Comparison of ENCODE assay signal across 32 cellular contexts in genomic region chr1:172293379-172293778, GRCh38.
DNase-seq lines count a peak whose midpoint lies in the region; ATAC-seq, FAIRE-seq and TF ChIP-seq lines count a peak whose summit lies in the region.
"Had no signal": no experiment of that assay in that cellular context is flagged by ENCODE, and none has a peak within 500 bp of the region (broad histone marks: within the 10 kb centered on the region; RNA-seq: fewer than 3 reads in every experiment).

No MANE protein-coding gene starts in this region.

- peaks cover 12% of the 10 kb centered on the region for H3K4me1 Mint-ChIP-seq in astrocyte (ENCODE audit: low read depth, unreplicated experiment)
- H3K4me1 Mint-ChIP-seq: natural killer cell had no signal

- H3K4me3 Mint-ChIP-seq in astrocyte (ENCODE audit: unreplicated experiment): no peak overlapping the region
- H3K4me3 Mint-ChIP-seq: activated CD4-positive, alpha-beta T cell treated with anti-CD3 and anti-CD28 coated beads, Interleukin-2, amount 10 ng/mL, durations not matched to agents 7 days and 5 days; activated naive CD8-positive, alpha-beta T cell; natural killer cell; stimulated activated naive CD8-positive, alpha-beta T cell treated with anti-CD3 and anti-CD28 coated beads, Interleukin-15, Interleukin-2, amounts not matched to agents 100 ng/mL and 50 ng/mL, for 24 hours had no signal

- no peak for TF ChIP-seq CTCF in astrocyte (IDR thresholded peaks at IDR 0.05; ENCODE audit: insufficient read depth, low read depth, low read length)
- no peak for TF ChIP-seq CTCF in fibroblast of villous mesenchyme (IDR thresholded peaks at IDR 0.05; ENCODE audit: insufficient read depth, low read depth, low read length)
- TF ChIP-seq CTCF in spleen (IDR thresholded peaks at IDR 0.05 in 8 of 11, conservative IDR thresholded peaks at IDR 0.05 in 3 of 11): no peak

- ATAC-seq in HG03139 (IDR thresholded peaks at IDR 0.05; ENCODE audit: unreplicated experiment) (no peak), HG03159 (IDR thresholded peaks at IDR 0.05; ENCODE audit: unreplicated experiment) (no peak)
- ATAC-seq: lower lobe of right lung, mucosa of descending colon, natural killer cell had no signal

- WGBS in spleen, 5 donors: 78 to 95% (median 88%) methylated on average over 2 of the region's 2 CpGs

- intact Hi-C loops in spleen (cut with DNase I; ENCODE audit: low total_unique reads): no loop called here

- no peaks in the 10 kb centered on the region for H3K36me3 ChIP-seq in astrocyte (ENCODE audit: insufficient read depth, low read length)
- H3K36me3 ChIP-seq in skeletal muscle tissue (ENCODE audit: control insufficient read depth in 3 of 3, insufficient read depth in 3 of 3, low read length in 3 of 3): no peaks in the 10 kb centered on the region
- no peaks in the 10 kb centered on the region for H3K36me3 ChIP-seq in spleen
- H3K36me3 ChIP-seq: lower lobe of right lung had no signal

- H3K27me3 Mint-ChIP-seq in astrocyte (ENCODE audit: low read depth, unreplicated experiment): no peaks in the 10 kb centered on the region
- H3K27me3 Mint-ChIP-seq: activated CD4-positive, alpha-beta T cell treated with anti-CD3 and anti-CD28 coated beads, Interleukin-2, amount 10 ng/mL, durations not matched to agents 7 days and 5 days; activated naive CD8-positive, alpha-beta T cell; stimulated activated naive CD8-positive, alpha-beta T cell treated with anti-CD3 and anti-CD28 coated beads, Interleukin-15, Interleukin-2, amounts not matched to agents 100 ng/mL and 50 ng/mL, for 24 hours had no signal

- no peaks in the 10 kb centered on the region for H3K79me2 ChIP-seq in astrocyte (ENCODE audit: insufficient read depth, low read length)

- no peaks in the 10 kb centered on the region for H4K20me1 ChIP-seq in astrocyte (ENCODE audit: insufficient read depth, low read length)

- H3K36me3 Mint-ChIP-seq in astrocyte (ENCODE audit: low read depth, unreplicated experiment): no peaks in the 10 kb centered on the region
- H3K36me3 Mint-ChIP-seq: activated naive CD8-positive, alpha-beta T cell; natural killer cell had no signal

- FAIRE-seq in astrocyte (lab: Jason Lieb, UNC): peak; percentile 26
- FAIRE-seq: RCC 7860, small intestine, urothelium cell line had no signal

- H3K27me3 ChIP-seq in astrocyte (ENCODE audit: insufficient read depth, low read length) (no peaks in the 10 kb centered on the region), skeletal muscle tissue (ENCODE audit: control insufficient read depth in 3 of 3, insufficient read depth in 3 of 3, low read length in 3 of 3) (no peaks in the 10 kb centered on the region), spleen (replicated peaks in 1 of 7) (no peaks in the 10 kb centered on the region)

- H3K27ac Mint-ChIP-seq in astrocyte (ENCODE audit: unreplicated experiment): no peak overlapping the region
- H3K27ac Mint-ChIP-seq: activated CD4-positive, alpha-beta T cell treated with anti-CD3 and anti-CD28 coated beads, Interleukin-2, amount 10 ng/mL, durations not matched to agents 7 days and 5 days; activated naive CD8-positive, alpha-beta T cell; natural killer cell; stimulated activated naive CD8-positive, alpha-beta T cell treated with anti-CD3 and anti-CD28 coated beads, Interleukin-15, Interleukin-2, amounts not matched to agents 100 ng/mL and 50 ng/mL, for 24 hours had no signal

- no peaks in the 10 kb centered on the region for H3K9me3 Mint-ChIP-seq in astrocyte (ENCODE audit: unreplicated experiment)
- H3K9me3 Mint-ChIP-seq: natural killer cell; stimulated activated naive CD8-positive, alpha-beta T cell treated with anti-CD3 and anti-CD28 coated beads, Interleukin-15, Interleukin-2, amounts not matched to agents 100 ng/mL and 50 ng/mL, for 24 hours had no signal

- no peak overlapping the region for H3K4me2 ChIP-seq in astrocyte (ENCODE audit: low read length)

- H3K9ac ChIP-seq in astrocyte (ENCODE audit: low read length) (no peak overlapping the region), skeletal muscle tissue (ENCODE audit: low read depth in 1 of 3, low read length in 3 of 3) (no peak overlapping the region)

- no peaks in the 10 kb centered on the region for H3K9me3 ChIP-seq in astrocyte (ENCODE audit: insufficient read depth, low read depth, low read length)
- no peaks in the 10 kb centered on the region for H3K9me3 ChIP-seq in skeletal muscle tissue (ENCODE audit: control insufficient read depth in 3 of 3, low read length in 3 of 3)
- H3K9me3 ChIP-seq in spleen: no peaks in the 10 kb centered on the region
- H3K9me3 ChIP-seq: lower lobe of right lung, mucosa of descending colon had no signal

- H3K27ac ChIP-seq in astrocyte (ENCODE audit: low read depth, low read length): no peak overlapping the region
- peak overlapping the region; percentile 10 for H3K27ac ChIP-seq in skeletal muscle tissue (ENCODE audit: low read depth, low read length)
- no peak overlapping the region for H3K27ac ChIP-seq in spleen
- H3K27ac ChIP-seq: lower lobe of right lung had no signal

- no peak overlapping the region for H2AFZ ChIP-seq in astrocyte (ENCODE audit: low read depth, low read length)

- DNase-seq in DMS114 treated with DMSO at 0.1 percent for 48 hours (lab: John Stamatoyannopoulos, UW; ENCODE audit: unreplicated experiment) (peak; percentile 78), astrocyte (ENCODE audit: low read depth) (peak; percentile 98), fibroblast of villous mesenchyme (ENCODE audit: low read depth) (peak; percentile 93), DMS79 (lab: John Stamatoyannopoulos, UW) (no peak), spleen (no peak)
- DNase-seq: ACHN; activated CD4-positive, alpha-beta T cell treated with anti-CD3 and anti-CD28 coated beads, Interleukin-2, amount 10 ng/mL, durations not matched to agents 7 days and 5 days; activated effector memory CD4-positive, alpha-beta T cell treated with Interleukin-2 at 50 U/mL for 16 hours; activated T-cell treated with anti-CD3 and anti-CD28 coated beads, Interleukin-2, amount 50 U/mL, for 1 hour; aorta; C1 segment of cervical spinal cord; caudate nucleus; erythroblast; foreskin melanocyte; kidney glomerular epithelial cell; lower lobe of right lung; mucosa of descending colon; natural killer cell; NCI-H1092; NCI-H1694; NCI-H446; NCI-H748 treated with DMSO at 0.1 percent for 48 hours; small intestine; stimulated activated CD4-positive, alpha-beta T cell treated with anti-CD3 and anti-CD28 coated beads, Interleukin-1b, Interleukin-23, amount 100 ng/mL, for 48 hours; T1000 had no signal

- H3K4me3 ChIP-seq in astrocyte (ENCODE audit: insufficient read depth, low read depth, low read length) (no peak overlapping the region), fibroblast of villous mesenchyme (ENCODE audit: low read depth, low read length) (no peak overlapping the region), skeletal muscle tissue (ENCODE audit: low read length in 3 of 3) (no peak overlapping the region), spleen (no peak overlapping the region)
- H3K4me3 ChIP-seq: lower lobe of right lung, mucosa of descending colon had no signal

- TF ChIP-seq POLR2A in spleen (IDR thresholded peaks at IDR 0.05): no peak

- H3K4me1 ChIP-seq in astrocyte (ENCODE audit: insufficient read depth, low read length) (no peaks in the 10 kb centered on the region), skeletal muscle tissue (ENCODE audit: control insufficient read depth in 3 of 3, insufficient read depth in 3 of 3, low read length in 3 of 3) (peaks cover 0 to 2% (median under 1%) of the 10 kb centered on the region in 3 donors), spleen (peaks cover 0 to 9% (median 2%) of the 10 kb centered on the region in 6 donors)
- H3K4me1 ChIP-seq: lower lobe of right lung had no signal

Comparison
In these comparisons a context has a peak if more than half of its experiments do, and no peak if none do; other contexts are left out.
1. DNase-seq: peak in DMS114 treated with DMSO at 0.1 percent for 48 hours (single experiment), astrocyte (single experiment) and fibroblast of villous mesenchyme (single experiment); none in DMS79 (single experiment) and spleen (single experiment).